33 cellular contexts compared by ENCODE assay signal in genomic region chr1:152501704-152502103, GRCh38. TPM values are rescaled to one million over a fixed set of nuclear protein-coding genes. Genes with fewer than 3 reads are reported as not detected.
A peak's percentile ranks its signal among the peaks of the same experiment; 100 is the strongest.
DNase-seq lines count a peak whose midpoint lies in the region; TF ChIP-seq lines count a peak whose summit lies in the region.
"Had no signal": no experiment of that assay in that cellular context is flagged by ENCODE, and none has a peak within 500 bp of the region (broad histone marks: within the 10 kb centered on the region; RNA-seq: fewer than 3 reads in every experiment).

No MANE protein-coding gene starts in this region.

- intact Hi-C loops in Caco-2 (cut with micrococcal nuclease; ENCODE audit: unreplicated experiment) (loop anchor here (1.0 kb wide), 2 partner anchors 24 to 32 kb away; no protein-coding TSS in a partner anchor), OCI-LY7 (cut with micrococcal nuclease; ENCODE audit: unreplicated experiment) (no loop called here)

- H3K36me3 ChIP-seq in Caco-2 (ENCODE audit: control insufficient read depth, insufficient read depth, low read length) (no peaks in the 10 kb centered on the region), OCI-LY7 (ENCODE audit: insufficient read depth, low read length) (no peaks in the 10 kb centered on the region)
- H3K36me3 ChIP-seq: BE2C, HAP-1, ovary had no signal

- DNase-seq in Caco-2 = peak; percentile 52 to 60
- peak; percentile 34 for DNase-seq in HT1080 (ENCODE audit: low read depth)
- DNase-seq in T47D (ENCODE audit: low read depth in 1 of 2, low spot score in 1 of 2) = peak; percentile 33 to 74
- peak; percentile 96 for DNase-seq in kidney tubule cell (ENCODE audit: low spot score)
- DNase-seq in OCI-LY7 (ENCODE audit: low spot score) = no peak
- no peak for DNase-seq in NCI-H187 (lab: John Stamatoyannopoulos, UW)
- DNase-seq in effector CD8-positive, alpha-beta T cell (lab: John Stamatoyannopoulos, UW) = no peak
- DNase-seq: ACHN; activated CD4-positive, alpha-beta memory T cell treated with anti-CD3 and anti-CD28 coated beads, Interleukin-2, amount 10 ng/mL, durations not matched to agents 7 days and 5 days; activated CD4-positive, alpha-beta T cell treated with anti-CD3 and anti-CD28 coated beads for 1 hour; activated CD8-positive, alpha-beta memory T cell treated with anti-CD3 and anti-CD28 coated beads, Interleukin-2, amount 50 U/mL, for 4 hours; activated naive CD4-positive, alpha-beta T cell treated with anti-CD3 and anti-CD28 coated beads for 36 hours; BE2C; CD8-positive, alpha-beta T cell; immature natural killer cell; Kasumi-1; mesenchymal stem cell; NCI-H146; NCI-H2107; NCI-H510A; OCI-M1; ovary; SHP77; stimulated activated CD4-positive, alpha-beta T cell treated with anti-CD3 and anti-CD28 coated beads, Interleukin-1b, Interleukin-23, amount 100 ng/mL, for 48 hours; stimulated activated naive CD8-positive, alpha-beta T cell treated with anti-CD3 and anti-CD28 coated beads, Interleukin-15, Interleukin-2, amounts not matched to agents 100 U/mL and 50 U/mL, for 24 hours had no signal

- no peak overlapping the region for H3K4me3 Mint-ChIP-seq in Caco-2 (ENCODE audit: unreplicated experiment)
- H3K4me3 Mint-ChIP-seq: activated CD4-positive, alpha-beta memory T cell treated with anti-CD3 and anti-CD28 coated beads, Interleukin-2, amount 10 ng/mL, durations not matched to agents 7 days and 5 days; activated naive CD4-positive, alpha-beta T cell treated with anti-CD3 and anti-CD28 coated beads for 36 hours; CD8-positive, alpha-beta T cell; immature natural killer cell had no signal

- H3K4me3 ChIP-seq in Caco-2 (ENCODE audit: low read depth, low read length) = no peak overlapping the region
- H3K4me3 ChIP-seq in OCI-LY7 (ENCODE audit: low read depth, low read length, poor library complexity, severe bottlenecking) = no peak overlapping the region
- H3K4me3 ChIP-seq: HAP-1, ovary had no signal

- H3K27me3 ChIP-seq in Caco-2 (replicated peaks; ENCODE audit: control insufficient read depth, insufficient read depth, low read length) = no peaks in the 10 kb centered on the region
- H3K27me3 ChIP-seq: BE2C, ovary had no signal

- in situ Hi-C loops in T47D (cut with HindIII; ENCODE audit: low pct_unique_long_range_greater_than_20kb, low sequenced_read_pairs) = no loop called here

- H3K36me3 Mint-ChIP-seq in Caco-2 (ENCODE audit: insufficient read depth, unreplicated experiment) = no peaks in the 10 kb centered on the region
- H3K36me3 Mint-ChIP-seq: CD8-positive, alpha-beta T cell; immature natural killer cell had no signal

- no peak overlapping the region for H3K27ac ChIP-seq in OCI-LY7 (ENCODE audit: low read depth, low read length, poor library complexity, severe bottlenecking)
- H3K27ac ChIP-seq: ovary had no signal

- H3K9me3 Mint-ChIP-seq in Caco-2 (ENCODE audit: unreplicated experiment) = no peaks in the 10 kb centered on the region
- H3K9me3 Mint-ChIP-seq: activated CD4-positive, alpha-beta memory T cell treated with anti-CD3 and anti-CD28 coated beads, Interleukin-2, amount 10 ng/mL, durations not matched to agents 7 days and 5 days; activated naive CD4-positive, alpha-beta T cell treated with anti-CD3 and anti-CD28 coated beads for 36 hours; CD8-positive, alpha-beta T cell; immature natural killer cell had no signal

- H3K4me1 ChIP-seq in Caco-2 (peaks cover 17% of the 10 kb centered on the region), OCI-LY7 (ENCODE audit: insufficient read depth, low read length, poor library complexity, severe bottlenecking) (no peaks in the 10 kb centered on the region)
- H3K4me1 ChIP-seq: BE2C, HAP-1 had no signal

- TF ChIP-seq CTCF in Caco-2 (IDR thresholded peaks at IDR 0.05; ENCODE audit: insufficient read depth in 1 of 2, low read depth in 1 of 2, low read length in 1 of 2, severe bottlenecking in 1 of 2, unreplicated experiment in 1 of 2) (no peak), OCI-LY7 (conservative IDR thresholded peaks at IDR 0.05; ENCODE audit: low read length) (no peak)

- no peaks in the 10 kb centered on the region for H3K79me2 ChIP-seq in OCI-LY7 (ENCODE audit: insufficient read depth, low read depth, low read length)

- POLR2A ChIA-PET in Caco-2 (lab: Charles Lee) (interaction anchor here (0.5 kb wide), 1 partner anchor 394 kb away, joined by 8 read pairs; no protein-coding TSS in a partner anchor), OCI-LY7 (lab: Charles Lee) (no interaction called here)

- no peaks in the 10 kb centered on the region for H4K20me1 ChIP-seq in OCI-LY7 (ENCODE audit: insufficient read depth, low read length)

- H3K9me3 ChIP-seq in Caco-2 (no peaks in the 10 kb centered on the region), OCI-LY7 (ENCODE audit: low read length) (no peaks in the 10 kb centered on the region)
- H3K9me3 ChIP-seq: BE2C, HAP-1, ovary had no signal

- H3K9me2 ChIP-seq in OCI-LY7 (ENCODE audit: insufficient read depth, low read length) = no peaks in the 10 kb centered on the region

- H3K27me3 Mint-ChIP-seq in Caco-2 (ENCODE audit: insufficient read depth, unreplicated experiment) = no peaks in the 10 kb centered on the region

- H3K4me2 ChIP-seq in OCI-LY7 (ENCODE audit: low read length) = no peak overlapping the region

- peak overlapping the region; percentile 50 for H3K27ac Mint-ChIP-seq in Caco-2 (ENCODE audit: unreplicated experiment)
- H3K27ac Mint-ChIP-seq: activated CD4-positive, alpha-beta memory T cell treated with anti-CD3 and anti-CD28 coated beads, Interleukin-2, amount 10 ng/mL, durations not matched to agents 7 days and 5 days; activated naive CD4-positive, alpha-beta T cell treated with anti-CD3 and anti-CD28 coated beads for 36 hours; CD8-positive, alpha-beta T cell; immature natural killer cell had no signal

- CTCF ChIA-PET in Caco-2 (lab: Charles Lee) = interaction anchor here (1.0 to 1.7 kb wide), 2 partner anchors 10 to 32 kb away, joined by 5 to 7 read pairs; no protein-coding TSS in a partner anchor
- CTCF ChIA-PET in OCI-LY7 (lab: Charles Lee; ENCODE audit: unreplicated experiment) = no interaction called here

- BruUV-seq in Caco-2 (replicated peaks; lab: Mats Ljungman, UMichigan) (no TSS peak), OCI-LY7 (replicated peaks; lab: Mats Ljungman, UMichigan) (no TSS peak)

- no peak overlapping the region for H2AFZ ChIP-seq in OCI-LY7 (ENCODE audit: low read length)

- H3K4me1 Mint-ChIP-seq in Caco-2 (ENCODE audit: low read depth, unreplicated experiment) = peaks cover 10% of the 10 kb centered on the region
- H3K4me1 Mint-ChIP-seq: activated CD4-positive, alpha-beta memory T cell treated with anti-CD3 and anti-CD28 coated beads, Interleukin-2, amount 10 ng/mL, durations not matched to agents 7 days and 5 days; immature natural killer cell had no signal

RNA-seq across cellular contexts. Expression of gene LCE5A, which starts 8.9 kb away (rescaled TPM):
- total RNA-seq in Caco-2 (2022) (not detected in 2 replicates), OCI-LY7 (2022) (not detected in 2 replicates)
- total RNA-seq in HT1080 (2014; rRNA removed; shearing (Covaris generic)) = not detected in 2 replicates
- polyA plus RNA-seq in HT1080 (2015; cell fraction: cytosol; rRNA removed) = not detected in 2 replicates
- not detected in 2 replicates for polyA plus RNA-seq in HT1080 (2015; cell fraction: nucleus; rRNA removed)
- not detected in 2 replicates for total RNA-seq in OCI-LY7 (2014; rRNA removed; shearing (Covaris generic))
- total RNA-seq: activated CD4-positive, alpha-beta memory T cell treated with anti-CD3 and anti-CD28 coated beads, Interleukin-2, amount 10 ng/mL, durations not matched to agents 7 days and 5 days; activated naive CD4-positive, alpha-beta T cell treated with anti-CD3 and anti-CD28 coated beads for 36 hours; CD8-positive, alpha-beta T cell; cerebellum; dermis microvascular lymphatic vessel endothelial cell; glomerular endothelial cell; ovary; T-helper 2 cell treated with Interferon-gamma antibody and Interleukin-4, amounts not matched to agents 100 ng/mL and 5 ng/mL, for 36 hours; temporal lobe had no signal
- polyA plus RNA-seq: adipose tissue, immature natural killer cell, neural cell, ovary had no signal

RNA-seq across cellular contexts. Expression of gene CRCT1, which starts 12.6 kb away (rescaled TPM):
- total RNA-seq in Caco-2 (2022) (not detected in 2 replicates), OCI-LY7 (2022) (not detected in 2 replicates)
- not detected in 2 replicates for total RNA-seq in HT1080 (2014; rRNA removed; shearing (Covaris generic))
- 0.13 TPM in 1 of 2 replicates, not detected in the other for polyA plus RNA-seq in HT1080 (2015; cell fraction: cytosol; rRNA removed)
- polyA plus RNA-seq in HT1080 (2015; cell fraction: nucleus; rRNA removed) = not detected in 2 replicates
- not detected in 2 replicates for total RNA-seq in OCI-LY7 (2014; rRNA removed; shearing (Covaris generic))
- total RNA-seq: activated CD4-positive, alpha-beta memory T cell treated with anti-CD3 and anti-CD28 coated beads, Interleukin-2, amount 10 ng/mL, durations not matched to agents 7 days and 5 days; activated naive CD4-positive, alpha-beta T cell treated with anti-CD3 and anti-CD28 coated beads for 36 hours; CD8-positive, alpha-beta T cell; cerebellum; dermis microvascular lymphatic vessel endothelial cell; glomerular endothelial cell; ovary; T-helper 2 cell treated with Interferon-gamma antibody and Interleukin-4, amounts not matched to agents 100 ng/mL and 5 ng/mL, for 36 hours; temporal lobe had no signal
- polyA plus RNA-seq: immature natural killer cell, neural cell, ovary had no signal

Comparison
In these comparisons a context has a peak if more than half of its experiments do, and no peak if none do; other contexts are left out.
1. DNase-seq: peak in Caco-2 (2 of 2), HT1080 (single experiment), T47D (2 of 2) and kidney tubule cell (single experiment); none in OCI-LY7 (single experiment), NCI-H187 (0 of 2) and effector CD8-positive, alpha-beta T cell (single experiment).